1 cellular context compared by ENCODE assay signal in genomic region chr11:118068206-118068944, GRCh38.
TF ChIP-seq lines count a peak whose summit lies in the region.

No MANE protein-coding gene starts in this region.

TF ChIP-seq in H1, 55 proteins besides CTCF, POLR2A, EP300 and RAD21:
- TF ChIP-seq TEAD4 (IDR thresholded peaks at IDR 0.05; ENCODE audit: low read depth, low read length), result peak; percentile 64; the same call in 1 of the 2 replicates
- TF ChIP-seq SP1 (IDR thresholded peaks at IDR 0.05; ENCODE audit: low read depth, low read length), result no peak
- no peak for TF ChIP-seq CHD1 (IDR thresholded peaks at IDR 0.05; ENCODE audit: low read depth, low read length)
- TF ChIP-seq CBX8 (IDR thresholded peaks at IDR 0.05; ENCODE audit: borderline replicate concordance, low read depth, low read length), result no peak
- peak; percentile 75; the same call in 1 of the 2 replicates for TF ChIP-seq EGR1 (IDR thresholded peaks at IDR 0.05; ENCODE audit: borderline replicate concordance, low read depth, low read length)
